ENCODE assay signal across 11 cellular contexts in genomic region chr4:98642991-98643426, GRCh38. TPM values are rescaled to one million over a fixed set of nuclear protein-coding genes. Genes with fewer than 3 reads are reported as not detected.
DNase-seq lines count a peak whose midpoint lies in the region; ATAC-seq, FAIRE-seq and TF ChIP-seq lines count a peak whose summit lies in the region.
"Had no signal": no experiment of that assay in that cellular context is flagged by ENCODE, and none has a peak within 500 bp of the region (broad histone marks: within the 10 kb centered on the region; RNA-seq: fewer than 3 reads in every experiment).

No MANE protein-coding gene starts in this region.

- in situ Hi-C loops in Panc1 (cut with HindIII; ENCODE audit: low pct_unique_long_range_greater_than_20kb, low sequenced_read_pairs), result no loop called here

- CTCF ChIA-PET in Panc1 (lab: Charles Lee), result no interaction called here

- no TSS peak for BruUV-seq in Panc1 (replicated peaks; lab: Mats Ljungman, UMichigan)

- no peaks in the 10 kb centered on the region for H3K27me3 Mint-ChIP-seq in activated T-cell treated with anti-CD3 and anti-CD28 coated beads, Interleukin-2, amount 50 U/mL, for 24 hours
- no peaks in the 10 kb centered on the region for H3K27me3 Mint-ChIP-seq in endodermal cell (ENCODE audit: insufficient read depth)

- POLR2A ChIA-PET in Panc1 (lab: Charles Lee), result no interaction called here

- WGBS in small intestine, 3 donors, result 44 to 61% (median 47%) methylated on average over 4 of the region's 4 CpGs
- 95 to 100% methylated on average over 2 to 4 of the region's 4 CpGs for WGBS in endodermal cell (ENCODE audit: insufficient coverage in 1 of 2, insufficient read length in 1 of 2), 2 experiments

- H3K9me3 Mint-ChIP-seq in activated T-cell treated with anti-CD3 and anti-CD28 coated beads, Interleukin-2, amount 50 U/mL, for 24 hours, result no peaks in the 10 kb centered on the region
- no peaks in the 10 kb centered on the region for H3K9me3 Mint-ChIP-seq in endodermal cell

- ATAC-seq in Panc1 (peak; percentile 91), GM19351 (IDR thresholded peaks at IDR 0.05; ENCODE audit: unreplicated experiment) (no peak), HG02759 (IDR thresholded peaks at IDR 0.05; ENCODE audit: unreplicated experiment) (no peak)

- H3K36me3 ChIP-seq in Panc1 (ENCODE audit: control insufficient read depth, insufficient read depth, low read length), result no peaks in the 10 kb centered on the region
- H3K36me3 ChIP-seq in small intestine (ENCODE audit: control insufficient read depth in 2 of 2, insufficient read depth in 2 of 2, low read length in 2 of 2), result no peaks in the 10 kb centered on the region
- H3K36me3 ChIP-seq in endodermal cell (ENCODE audit: control insufficient read depth, insufficient read depth, low read length), result no peaks in the 10 kb centered on the region

- H3K27ac ChIP-seq in Panc1 (ENCODE audit: low read length), result peak overlapping the region; percentile 76
- no peak overlapping the region for H3K27ac ChIP-seq in small intestine (ENCODE audit: low read depth in 1 of 2, low read length in 1 of 2)
- no peak overlapping the region for H3K27ac ChIP-seq in endodermal cell (ENCODE audit: low read depth, low read length)

- no peak overlapping the region for H3K9ac ChIP-seq in endodermal cell (ENCODE audit: extremely low read depth, low read length, poor library complexity, severe bottlenecking)

- intact Hi-C loops in Panc1 (cut with micrococcal nuclease; ENCODE audit: unreplicated experiment), result no loop called here

- peak overlapping the region; percentile 74 for H3K27ac Mint-ChIP-seq in activated T-cell treated with anti-CD3 and anti-CD28 coated beads, Interleukin-2, amount 50 U/mL, for 24 hours
- no peak overlapping the region for H3K27ac Mint-ChIP-seq in endodermal cell

- no peaks in the 10 kb centered on the region for H3K27me3 ChIP-seq in Panc1 (ENCODE audit: control insufficient read depth, insufficient read depth, low read length)
- H3K27me3 ChIP-seq in small intestine (ENCODE audit: control insufficient read depth in 2 of 2, insufficient read depth in 2 of 2, low read length in 2 of 2), result no peaks in the 10 kb centered on the region
- no peaks in the 10 kb centered on the region for H3K27me3 ChIP-seq in endodermal cell (ENCODE audit: control insufficient read depth, insufficient read depth, low read length, poor library complexity, severe bottlenecking)

- peaks cover 4% of the 10 kb centered on the region for H3K36me3 Mint-ChIP-seq in activated T-cell treated with anti-CD3 and anti-CD28 coated beads, Interleukin-2, amount 50 U/mL, for 24 hours (ENCODE audit: low read depth)
- no peaks in the 10 kb centered on the region for H3K36me3 Mint-ChIP-seq in endodermal cell (ENCODE audit: low read depth)

- H3K4me1 Mint-ChIP-seq in activated T-cell treated with anti-CD3 and anti-CD28 coated beads, Interleukin-2, amount 50 U/mL, for 24 hours (ENCODE audit: low read depth), result peaks cover 79% of the 10 kb centered on the region
- H3K4me1 Mint-ChIP-seq in endodermal cell, result peaks cover 4% of the 10 kb centered on the region

- FAIRE-seq in small intestine (lab: Jason Lieb, UNC), result no peak

- H3K9me3 ChIP-seq in Panc1 (ENCODE audit: control insufficient read depth, insufficient read depth, low read depth, low read length) (no peaks in the 10 kb centered on the region), small intestine (ENCODE audit: control insufficient read depth, low read depth) (no peaks in the 10 kb centered on the region), endodermal cell (ENCODE audit: control insufficient read depth, low read length) (no peaks in the 10 kb centered on the region)

- H3K4me3 Mint-ChIP-seq in activated T-cell treated with anti-CD3 and anti-CD28 coated beads, Interleukin-2, amount 50 U/mL, for 24 hours, result no peak overlapping the region
- H3K4me3 Mint-ChIP-seq in endodermal cell, result no peak overlapping the region

- H3K4me1 ChIP-seq in Panc1 (ENCODE audit: control insufficient read depth, insufficient read depth, low read length) (peaks cover 75% of the 10 kb centered on the region), small intestine (ENCODE audit: control insufficient read depth in 2 of 2, insufficient read depth in 1 of 2, low read depth in 1 of 2, low read length in 1 of 2) (no peaks in the 10 kb centered on the region), endodermal cell (ENCODE audit: control insufficient read depth, insufficient read depth, low read length) (no peaks in the 10 kb centered on the region)

- no peak for TF ChIP-seq CTCF in Panc1 (IDR thresholded peaks at IDR 0.05)
- no peak for TF ChIP-seq CTCF in epithelial cell of proximal tubule (conservative IDR thresholded peaks at IDR 0.05; ENCODE audit: low read depth, low read length)
- no peak for TF ChIP-seq CTCF in endodermal cell (conservative IDR thresholded peaks at IDR 0.05)

- H3K4me3 ChIP-seq in Panc1 (ENCODE audit: low read depth in 2 of 2, low read length in 2 of 2) (no peak overlapping the region), epithelial cell of proximal tubule (ENCODE audit: low read depth, low read length) (no peak overlapping the region), small intestine (ENCODE audit: low read depth in 1 of 2, low read length in 2 of 2) (no peak overlapping the region), endodermal cell (ENCODE audit: low read length) (no peak overlapping the region)

- no peak for DNase-seq in activated T-cell treated with anti-CD3 and anti-CD28 coated beads, Interleukin-2, amount 50 U/mL, for 24 hours
- DNase-seq in activated T-cell treated with anti-CD3 and anti-CD28 coated beads, Interleukin-2, amount 50 U/mL, for 48 hours, result no peak
- DNase-seq in Panc1 (ENCODE audit: low read depth, low spot score), result peak; percentile 90
- peak; percentile 48 for DNase-seq in epithelial cell of proximal tubule (ENCODE audit: low read depth)
- peak; percentile 14 for DNase-seq in small intestine
- no peak for DNase-seq in endodermal cell
- DNase-seq: activated effector memory CD4-positive, alpha-beta T cell treated with Interleukin-2 at 50 U/mL for 16 hours; NCI-H446 treated with DMSO at 0.1 percent for 48 hours; occipital lobe had no signal

RNA-seq across cellular contexts. Expression of gene TSPAN5, which starts 15.4 kb away (rescaled TPM):
- 61.9 TPM for total RNA-seq in Panc1 (2021; ENCODE audit: unreplicated experiment)
- polyA plus RNA-seq in Panc1 (2012; ENCODE audit: insufficient read length), result 45.8 TPM
- total RNA-seq in epithelial cell of proximal tubule, result 24.9 and 30.2 TPM in 2 replicates
- polyA plus RNA-seq in small intestine, result 1 to 10 TPM in 2 of 3 donors, under 1 TPM in 1; 0.67 to 3.0 (median 1.4) TPM
- total RNA-seq in endodermal cell, result 10 to 100 TPM in 1 of 2 donors, 1 to 10 TPM in 1; 7.4 to 11.8 TPM
- 21.9 TPM for polyA plus RNA-seq in endodermal cell (2013, experiment 1 of 2)
- polyA plus RNA-seq in endodermal cell (2013, experiment 2 of 2), result 21.6 TPM

Comparison
In these comparisons a context has a peak if more than half of its experiments do, and no peak if none do; other contexts are left out.
1. DNase-seq: peak in Panc1 (single experiment), epithelial cell of proximal tubule (single experiment) and small intestine (single experiment); none in activated T-cell treated with anti-CD3 and anti-CD28 coated beads, Interleukin-2, amount 50 U/mL, for 24 hours (single experiment), activated T-cell treated with anti-CD3 and anti-CD28 coated beads, Interleukin-2, amount 50 U/mL, for 48 hours (0 of 2) and endodermal cell (single experiment).